ENCODE assay signal across 1 cellular context in genomic region chr4:38109896-38110295, GRCh38.
TF ChIP-seq lines count a peak whose summit lies in the region.

No MANE protein-coding gene starts in this region.

TF ChIP-seq in GM23338, 12 proteins besides CTCF, POLR2A, EP300 and RAD21 (continued from another document):
- TF ChIP-seq ZNF462 (CRISPR knock-in tag; IDR thresholded peaks at IDR 0.05) (no peak), CREB1 (CRISPR knock-in tag; IDR thresholded peaks at IDR 0.05; ENCODE audit: low read depth) (no peak), NANOG (IDR thresholded peaks at IDR 0.05; ENCODE audit: borderline replicate concordance) (no peak), EZH2phosphoT487 (IDR thresholded peaks at IDR 0.05; ENCODE audit: unreplicated experiment) (no peak), REST (IDR thresholded peaks at IDR 0.05; ENCODE audit: unreplicated experiment) (no peak), ZNF331 (CRISPR knock-in tag; IDR thresholded peaks at IDR 0.05; ENCODE audit: low read depth) (no peak), EZH2 (IDR thresholded peaks at IDR 0.05; ENCODE audit: low read depth, unreplicated experiment) (no peak), ZNF114 (CRISPR knock-in tag; IDR thresholded peaks at IDR 0.05) (no peak), JUNB (IDR thresholded peaks at IDR 0.05; ENCODE audit: unreplicated experiment) (no peak), POLR2AphosphoS5 (IDR thresholded peaks at IDR 0.05; ENCODE audit: low read depth) (no peak)
- TF ChIP-seq, protein P1, sequence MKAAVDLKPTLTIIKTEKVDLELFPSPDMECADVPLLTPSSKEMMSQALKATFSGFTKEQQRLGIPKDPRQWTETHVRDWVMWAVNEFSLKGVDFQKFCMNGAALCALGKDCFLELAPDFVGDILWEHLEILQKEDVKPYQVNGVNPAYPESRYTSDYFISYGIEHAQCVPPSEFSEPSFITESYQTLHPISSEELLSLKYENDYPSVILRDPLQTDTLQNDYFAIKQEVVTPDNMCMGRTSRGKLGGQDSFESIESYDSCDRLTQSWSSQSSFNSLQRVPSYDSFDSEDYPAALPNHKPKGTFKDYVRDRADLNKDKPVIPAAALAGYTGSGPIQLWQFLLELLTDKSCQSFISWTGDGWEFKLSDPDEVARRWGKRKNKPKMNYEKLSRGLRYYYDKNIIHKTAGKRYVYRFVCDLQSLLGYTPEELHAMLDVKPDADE (IDR thresholded peaks at IDR 0.05), result no peak
